20 cellular contexts compared by ENCODE assay signal in the genomic region with DNA sequence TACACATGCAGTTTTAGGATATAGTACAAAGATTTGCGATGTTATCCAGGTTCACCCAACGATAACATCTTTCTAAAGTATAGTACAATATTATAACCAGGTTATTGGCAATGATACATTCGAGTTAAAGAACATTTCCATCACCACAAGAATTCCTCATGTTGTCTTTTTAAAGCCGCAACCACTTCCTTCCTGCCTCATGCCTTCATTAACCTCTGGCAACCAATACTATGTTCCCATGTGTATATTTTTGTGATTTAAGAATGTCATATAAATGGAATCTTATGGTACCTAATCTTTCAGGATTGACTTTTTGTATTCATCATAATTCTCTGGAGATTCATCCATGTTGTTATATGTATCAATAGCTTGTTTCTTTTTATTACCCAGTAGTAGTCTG.
DNase-seq lines count a peak whose midpoint lies in the region; ATAC-seq and TF ChIP-seq lines count a peak whose summit lies in the region.
"Had no signal": no experiment of that assay in that cellular context is flagged by ENCODE, and none has a peak within 500 bp of the region (broad histone marks: within the 10 kb centered on the region; RNA-seq: fewer than 3 reads in every experiment).

No MANE protein-coding gene starts in this region.

- POLR2A ChIA-PET in CD4-positive, alpha-beta T cell (lab: Charles Lee): interaction anchor here (0.6 kb wide), 1 partner anchor 362 kb away, joined by 3 read pairs; no protein-coding TSS in a partner anchor
- POLR2A ChIA-PET in naive thymus-derived CD4-positive, alpha-beta T cell (lab: Charles Lee): no interaction called here

- no peak overlapping the region for H3K4me3 ChIP-seq in fibroblast of mammary gland (ENCODE audit: control insufficient read depth, low read depth, low read length)
- H3K4me3 ChIP-seq in naive thymus-derived CD4-positive, alpha-beta T cell (ENCODE audit: low read length): no peak overlapping the region
- H3K4me3 ChIP-seq: GM12878, K562, PC-9, SJCRH30 had no signal

- H3K4me1 ChIP-seq in naive thymus-derived CD4-positive, alpha-beta T cell (ENCODE audit: control insufficient read depth in 2 of 2, insufficient read depth in 2 of 2, low read length in 2 of 2): no peaks in the 10 kb centered on the region
- H3K4me1 ChIP-seq: SJCRH30 had no signal

- no peak overlapping the region for H3K27ac ChIP-seq in CD4-positive, alpha-beta T cell (ENCODE audit: low read depth, low read length)
- H3K27ac ChIP-seq in naive thymus-derived CD4-positive, alpha-beta T cell (ENCODE audit: low read depth, low read length): no peak overlapping the region
- H3K27ac ChIP-seq: PC-9, SJCRH30 had no signal

- no peaks in the 10 kb centered on the region for H3K4me1 Mint-ChIP-seq in CD4-positive, alpha-beta T cell (ENCODE audit: low read depth)
- H3K4me1 Mint-ChIP-seq in naive thymus-derived CD4-positive, alpha-beta T cell: no peaks in the 10 kb centered on the region
- H3K4me1 Mint-ChIP-seq: CD14-positive monocyte had no signal

- H3K36me3 ChIP-seq in naive thymus-derived CD4-positive, alpha-beta T cell (ENCODE audit: control insufficient read depth in 2 of 3, insufficient read depth in 3 of 3, low read length in 3 of 3): no peaks in the 10 kb centered on the region
- H3K36me3 ChIP-seq: SJCRH30 had no signal

- CTCF ChIA-PET in CD4-positive, alpha-beta T cell (lab: Charles Lee): no interaction called here
- CTCF ChIA-PET in naive thymus-derived CD4-positive, alpha-beta T cell (lab: Charles Lee): no interaction called here

- H3K4me3 Mint-ChIP-seq in CD4-positive, alpha-beta T cell: no peak overlapping the region
- no peak overlapping the region for H3K4me3 Mint-ChIP-seq in naive thymus-derived CD4-positive, alpha-beta T cell
- H3K4me3 Mint-ChIP-seq: CD14-positive monocyte, H9 had no signal

- peaks cover 15% of the 10 kb centered on the region for H3K9me3 Mint-ChIP-seq in CD4-positive, alpha-beta T cell
- H3K9me3 Mint-ChIP-seq in naive thymus-derived CD4-positive, alpha-beta T cell: peaks cover 1 to 40% (median 15%) of the 10 kb centered on the region in 11 donors

- H3K36me3 Mint-ChIP-seq in CD4-positive, alpha-beta T cell (ENCODE audit: low read depth): no peaks in the 10 kb centered on the region
- H3K36me3 Mint-ChIP-seq in naive thymus-derived CD4-positive, alpha-beta T cell: no peaks in the 10 kb centered on the region
- H3K36me3 Mint-ChIP-seq: CD14-positive monocyte had no signal

- no peak overlapping the region for H3K27ac Mint-ChIP-seq in CD4-positive, alpha-beta T cell
- H3K27ac Mint-ChIP-seq in naive thymus-derived CD4-positive, alpha-beta T cell: no peak overlapping the region
- H3K27ac Mint-ChIP-seq: CD14-positive monocyte, H9 had no signal

- peaks cover 11% of the 10 kb centered on the region for H3K9me3 ChIP-seq in CD4-positive, alpha-beta T cell (ENCODE audit: control insufficient read depth, low read length)
- peaks cover 0 to 7% (median 0%) of the 10 kb centered on the region in 3 experiments for H3K9me3 ChIP-seq in naive thymus-derived CD4-positive, alpha-beta T cell (ENCODE audit: control insufficient read depth in 2 of 3, low read length in 3 of 3)
- H3K9me3 ChIP-seq: SJCRH30 had no signal

- H3K27me3 ChIP-seq in CD4-positive, alpha-beta T cell (ENCODE audit: control insufficient read depth, insufficient read depth, low read length): no peaks in the 10 kb centered on the region
- H3K27me3 ChIP-seq in naive thymus-derived CD4-positive, alpha-beta T cell (ENCODE audit: control insufficient read depth in 2 of 2, insufficient read depth in 2 of 2, low read length in 2 of 2): no peaks in the 10 kb centered on the region
- H3K27me3 ChIP-seq: SJCRH30 had no signal

- DNase-seq in GM03348 (ENCODE audit: low spot score) (peak; percentile 6), RPMI7951 (ENCODE audit: low read depth) (peak; percentile 65), fibroblast of mammary gland (ENCODE audit: low read depth) (peak; percentile 0)
- DNase-seq in CD4-positive, alpha-beta T cell: no peak
- no peak for DNase-seq in stimulated activated CD4-positive, alpha-beta T cell treated with anti-CD3 and anti-CD28 coated beads, Interleukin-15, amount 100 ng/mL, for 24 hours
- DNase-seq in naive thymus-derived CD4-positive, alpha-beta T cell: no peak
- DNase-seq: ACHN, DMS79 treated with DMSO at 0.1 percent for 48 hours, GDM1, H9, NCI-H1436, NCI-H2029, NCI-H345, NCI-H524 treated with DMSO at 0.1 percent for 48 hours, PC-9, SJCRH30 had no signal

- TF ChIP-seq CTCF in fibroblast of mammary gland (conservative IDR thresholded peaks at IDR 0.05; ENCODE audit: control insufficient read depth, insufficient read depth, low read depth, low read length): no peak
- no peak for TF ChIP-seq CTCF in CD4-positive, alpha-beta T cell (IDR thresholded peaks at IDR 0.05)

- no peak for ATAC-seq in CD4-positive, alpha-beta T cell (ENCODE audit: poor library complexity)
- ATAC-seq in naive thymus-derived CD4-positive, alpha-beta T cell: no peak
- ATAC-seq in HG03097 (IDR thresholded peaks at IDR 0.05; ENCODE audit: low FRiP score, unreplicated experiment): no peak
- ATAC-seq: GM12878, K562 had no signal

- H3K27me3 Mint-ChIP-seq in CD4-positive, alpha-beta T cell: no peaks in the 10 kb centered on the region
- no peaks in the 10 kb centered on the region for H3K27me3 Mint-ChIP-seq in naive thymus-derived CD4-positive, alpha-beta T cell

- intact Hi-C loops in CD4-positive, alpha-beta T cell (cut with DNase I, micrococcal nuclease): no loop called here
- intact Hi-C loops in naive thymus-derived CD4-positive, alpha-beta T cell (cut with micrococcal nuclease): no loop called here

Comparison
In these comparisons a context has a peak if more than half of its experiments do, and no peak if none do; other contexts are left out.
1. DNase-seq: peak in GM03348 (single experiment), RPMI7951 (single experiment) and fibroblast of mammary gland (single experiment); none in CD4-positive, alpha-beta T cell (0 of 10), stimulated activated CD4-positive, alpha-beta T cell treated with anti-CD3 and anti-CD28 coated beads, Interleukin-15, amount 100 ng/mL, for 24 hours (single experiment) and naive thymus-derived CD4-positive, alpha-beta T cell (0 of 9).